In the genomic region with DNA sequence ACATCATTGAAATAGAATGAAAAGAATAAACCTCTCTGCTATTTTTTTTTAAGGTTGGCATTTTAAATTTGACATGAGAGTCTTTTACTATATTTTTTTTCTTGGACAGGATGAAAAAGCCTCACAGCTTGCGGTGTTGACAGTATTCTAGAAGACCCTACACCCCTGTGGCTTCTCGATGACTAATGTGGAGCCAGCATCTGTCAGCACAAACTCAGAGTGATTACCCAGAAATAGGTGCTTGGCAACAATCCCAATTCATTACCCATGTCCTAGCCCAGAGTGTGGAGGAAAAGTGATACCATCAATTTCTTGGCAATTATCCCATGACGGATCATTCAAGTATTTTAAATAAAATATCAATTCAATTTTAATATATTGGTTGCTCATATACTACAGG, we compare ENCODE assay signal across 16 cellular contexts.
A peak's percentile ranks its signal among the peaks of the same experiment; 100 is the strongest.
DNase-seq lines count a peak whose midpoint lies in the region; ATAC-seq and TF ChIP-seq lines count a peak whose summit lies in the region.
"Had no signal": no experiment of that assay in that cellular context is flagged by ENCODE, and none has a peak within 500 bp of the region (broad histone marks: within the 10 kb centered on the region; RNA-seq: fewer than 3 reads in every experiment).

No MANE protein-coding gene starts in this region.

- ATAC-seq in GM21381 (IDR thresholded peaks at IDR 0.05; ENCODE audit: unreplicated experiment) (peak; percentile 35), GM21447 (IDR thresholded peaks at IDR 0.05; ENCODE audit: unreplicated experiment) (no peak)
- no peak for ATAC-seq in activated naive CD4-positive, alpha-beta T cell treated with anti-CD3 and anti-CD28 coated beads, Interleukin-2, amount 50 U/mL, for 72 hours
- ATAC-seq: activated CD8-positive, alpha-beta T cell treated with anti-CD3 and anti-CD28 coated beads, Interleukin-2, amount 10 ng/mL, durations not matched to agents 7 days and 5 days; gastroesophageal sphincter; stimulated activated naive CD8-positive, alpha-beta T cell treated with anti-CD3 and anti-CD28 coated beads, Interleukin-15, Interleukin-2, amounts not matched to agents 100 U/mL and 50 U/mL, for 24 hours had no signal

- no peak overlapping the region for H3K27ac Mint-ChIP-seq in activated naive CD4-positive, alpha-beta T cell treated with anti-CD3 and anti-CD28 coated beads, Interleukin-2, amount 50 U/mL, for 72 hours
- H3K27ac Mint-ChIP-seq: activated CD8-positive, alpha-beta T cell treated with anti-CD3 and anti-CD28 coated beads, Interleukin-2, amount 10 ng/mL, durations not matched to agents 7 days and 5 days; memory B cell had no signal

- TF ChIP-seq CTCF in NB4 (IDR thresholded peaks at IDR 0.05; ENCODE audit: low read depth, low read length) = no peak

- H3K9me3 Mint-ChIP-seq in activated naive CD4-positive, alpha-beta T cell treated with anti-CD3 and anti-CD28 coated beads, Interleukin-2, amount 50 U/mL, for 72 hours = peaks cover 0 to 13% of the 10 kb centered on the region in 2 donors

- no peak for TF ChIP-seq POLR2A in NB4 (IDR thresholded peaks at IDR 0.05; ENCODE audit: extremely low read depth, insufficient read length)

- no peaks in the 10 kb centered on the region for H3K36me3 Mint-ChIP-seq in activated naive CD4-positive, alpha-beta T cell treated with anti-CD3 and anti-CD28 coated beads, Interleukin-2, amount 50 U/mL, for 72 hours
- H3K36me3 Mint-ChIP-seq: CD14-positive monocyte, memory B cell had no signal

- DNase-seq in NB4 (ENCODE audit: low read depth) (peak; percentile 75), NCI-H69 (lab: John Stamatoyannopoulos, UW) (peak; percentile 99), myocyte (ENCODE audit: low read depth) (peak; percentile 29)
- DNase-seq in stimulated activated naive CD4-positive, alpha-beta T cell treated with Interleukin-2 at 50 U/mL for 16 hours (lab: John Stamatoyannopoulos, UW) = no peak
- no peak for DNase-seq in activated naive CD4-positive, alpha-beta T cell treated with anti-CD3 and anti-CD28 coated beads, Interleukin-2, amount 50 U/mL, for 72 hours (ENCODE audit: low spot score in 2 of 2)
- DNase-seq: activated CD8-positive, alpha-beta T cell treated with anti-CD3 and anti-CD28 coated beads, Interleukin-2, amount 10 ng/mL, durations not matched to agents 7 days and 5 days; brain microvascular endothelial cell; GOT3; Karpas-422; SIG-M5; stimulated activated naive CD8-positive, alpha-beta T cell treated with anti-CD3 and anti-CD28 coated beads, Interleukin-15, Interleukin-2, amounts not matched to agents 100 U/mL and 50 U/mL, for 24 hours had no signal

- H3K4me3 ChIP-seq in NB4 (ENCODE audit: low read depth, low read length) = no peak overlapping the region
- H3K4me3 ChIP-seq: gastroesophageal sphincter had no signal

Comparison
In these comparisons a context has a peak if more than half of its experiments do, and no peak if none do; other contexts are left out.
1. DNase-seq: peak in NB4 (single experiment), NCI-H69 (single experiment) and myocyte (single experiment); none in stimulated activated naive CD4-positive, alpha-beta T cell treated with Interleukin-2 at 50 U/mL for 16 hours (single experiment) and activated naive CD4-positive, alpha-beta T cell treated with anti-CD3 and anti-CD28 coated beads, Interleukin-2, amount 50 U/mL, for 72 hours (0 of 2).